In the genomic region with DNA sequence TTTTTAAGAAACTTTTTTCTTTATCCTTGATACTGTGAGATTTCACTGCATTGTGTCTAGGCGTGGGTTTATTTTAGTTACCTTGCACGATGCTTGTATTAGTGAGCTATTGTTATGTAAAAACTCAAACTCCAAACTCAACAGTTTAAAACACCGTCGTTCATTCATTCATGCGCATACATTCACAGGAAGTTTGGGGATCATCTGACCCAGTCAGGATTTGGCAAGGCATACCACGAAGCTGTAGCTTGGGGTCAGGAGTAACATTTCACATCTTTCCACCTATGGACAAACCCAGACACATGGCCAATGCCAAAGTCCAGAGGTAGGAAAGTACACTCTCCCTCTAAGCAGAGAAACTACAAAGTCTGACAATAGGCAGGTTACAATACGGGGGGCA, we compare ENCODE assay signal across 18 cellular contexts.
"Had no signal": no experiment of that assay in that cellular context is flagged by ENCODE, and none has a peak within 500 bp of the region (broad histone marks: within the 10 kb centered on the region; RNA-seq: fewer than 3 reads in every experiment).

No MANE protein-coding gene starts in this region.

- H3K4me1 Mint-ChIP-seq: mesothelial cell of epicardium, natural killer cell, neural crest cell had no signal

- H3K9me3 ChIP-seq: colonic mucosa, heart left ventricle, ovary had no signal

- ATAC-seq: heart left ventricle, natural killer cell, right cardiac atrium had no signal

- H3K4me3 Mint-ChIP-seq: mesothelial cell of epicardium, natural killer cell, neural crest cell, type B pancreatic cell had no signal

- H3K27ac ChIP-seq: colonic mucosa, heart left ventricle, ovary had no signal

- DNase-seq: colonic mucosa; dermis blood vessel endothelial cell; effector CD4-positive, alpha-beta T cell; foreskin melanocyte; heart left ventricle; hippocampal formation; kidney glomerular epithelial cell; mammary epithelial cell; natural killer cell; nucleus accumbens; ovary; right cardiac atrium; stimulated activated CD4-positive, alpha-beta T cell treated with anti-CD3 and anti-CD28 coated beads, Interleukin-2, amount 100 ng/mL, for 48 hours; stimulated activated naive CD4-positive, alpha-beta T cell treated with Interleukin-2 at 50 U/mL for 16 hours had no signal

- H3K4me1 ChIP-seq: colonic mucosa, heart left ventricle had no signal

- H3K9me3 Mint-ChIP-seq: mesothelial cell of epicardium, neural crest cell, type B pancreatic cell had no signal

- H3K4me2 ChIP-seq: smooth muscle cell had no signal

- H3K36me3 Mint-ChIP-seq: mesothelial cell of epicardium, type B pancreatic cell had no signal

- H3K4me3 ChIP-seq: colonic mucosa, heart left ventricle, ovary, smooth muscle cell had no signal

- H3K27me3 ChIP-seq: colonic mucosa, heart left ventricle, ovary had no signal

- H3K27ac Mint-ChIP-seq: mesothelial cell of epicardium, natural killer cell, type B pancreatic cell had no signal

- H3K36me3 ChIP-seq: colonic mucosa, heart left ventricle, ovary had no signal
